21 cellular contexts compared by ENCODE assay signal in the genomic region with DNA sequence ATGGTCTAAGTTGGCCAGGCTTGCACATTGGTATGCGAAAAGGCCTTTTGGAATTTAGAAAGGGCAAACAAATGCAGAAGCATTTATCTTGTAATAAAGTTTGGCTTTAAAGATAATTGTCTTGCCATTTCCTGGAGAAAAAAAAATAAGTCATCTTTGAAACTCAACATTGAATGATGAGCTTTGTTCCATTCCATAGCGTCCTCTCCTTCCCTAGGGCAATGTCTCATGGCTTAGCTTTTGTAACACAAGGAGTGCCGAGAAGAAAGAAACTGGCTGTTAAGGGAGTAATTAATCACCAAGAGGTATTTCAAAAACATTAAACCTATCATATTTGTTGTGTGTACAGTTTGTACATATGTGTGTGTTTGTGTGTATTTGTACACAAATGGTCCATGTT.
A peak's percentile ranks its signal among the peaks of the same experiment; 100 is the strongest.
DNase-seq lines count a peak whose midpoint lies in the region; ATAC-seq, FAIRE-seq and TF ChIP-seq lines count a peak whose summit lies in the region.
"Had no signal": no experiment of that assay in that cellular context is flagged by ENCODE, and none has a peak within 500 bp of the region (broad histone marks: within the 10 kb centered on the region; RNA-seq: fewer than 3 reads in every experiment).

No MANE protein-coding gene starts in this region.

- peaks cover 12% of the 10 kb centered on the region for H3K4me1 Mint-ChIP-seq in memory B cell
- H3K4me1 Mint-ChIP-seq in stimulated activated memory B cell treated with anti-CD40 and anti-IgM and Interleukin-4, amounts not matched to agents 10 μg/mL and 1 μg/mL and 100 μg/mL, for 72 hours: peaks cover 24% of the 10 kb centered on the region
- H3K4me1 Mint-ChIP-seq in immature natural killer cell: no peaks in the 10 kb centered on the region
- H3K4me1 Mint-ChIP-seq: CD4-positive, CD25-positive, alpha-beta regulatory T cell had no signal

- no peak for TF ChIP-seq POLR2A in GM12878 (IDR thresholded peaks at IDR 0.05; ENCODE audit: low read depth, low read length)

- no peaks in the 10 kb centered on the region for H3K79me2 ChIP-seq in GM12878 (ENCODE audit: control insufficient read depth, insufficient read depth, low read length)

- WGBS in GM12878 (ENCODE audit: insufficient coverage, insufficient replicate concordance, low lambda C conversion rate, missing lambda C conversion rate): 92% methylated on average over 3 of the region's 3 CpGs

- SMC1A ChIA-PET in GM12878 (lab: Charles Lee; ENCODE audit: uncharacterized antibody, unreplicated experiment): interaction anchor here (0.7 kb wide), 1 partner anchor 42 kb away, joined by 4 read pairs; no protein-coding TSS in a partner anchor

- CTCF ChIA-PET in GM12878 (lab: Yijun Ruan, JAX): no interaction called here

- H3K9me3 Mint-ChIP-seq in memory B cell (peaks cover 5% of the 10 kb centered on the region), immature natural killer cell (peaks cover 0 to 3% (median 0%) of the 10 kb centered on the region in 6 donors)
- peaks cover 14% of the 10 kb centered on the region for H3K9me3 Mint-ChIP-seq in stimulated activated memory B cell treated with anti-CD40 and anti-IgM and Interleukin-4, amounts not matched to agents 10 μg/mL and 1 μg/mL and 100 μg/mL, for 72 hours

- POLR2A ChIA-PET in GM12878 (lab: Charles Lee): no interaction called here

- peak overlapping the region; percentile 44; the same call in 1 of the 2 replicates for H3K27ac ChIP-seq in GM12878 (ENCODE audit: control insufficient read depth, insufficient read depth)
- H3K27ac ChIP-seq: BLaER1, C4-2B, GM23248 had no signal

- peaks cover 17% of the 10 kb centered on the region for H3K4me1 ChIP-seq in GM12878 (ENCODE audit: control insufficient read depth, insufficient read depth, low read length)
- H3K4me1 ChIP-seq: BLaER1 had no signal

- TF ChIP-seq RAD21 in GM12878 (IDR thresholded peaks at IDR 0.05; ENCODE audit: insufficient read depth, low read depth, low read length): no peak

- no peak overlapping the region for H3K9ac ChIP-seq in GM12878 (ENCODE audit: control insufficient read depth, insufficient read depth, low read length)
- H3K9ac ChIP-seq: BLaER1, GM23248 had no signal

- no peak overlapping the region for H2AFZ ChIP-seq in GM12878 (ENCODE audit: control insufficient read depth, low read depth, low read length)
- H2AFZ ChIP-seq: GM23248 had no signal

- TF ChIP-seq CTCF in GM12878 (IDR thresholded peaks at IDR 0.05 in 2 of 3, conservative IDR thresholded peaks at IDR 0.05 in 1 of 3; ENCODE audit: control insufficient read depth in 2 of 3, extremely low read depth in 1 of 3, insufficient read depth in 1 of 3, low read depth in 3 of 3, low read length in 3 of 3): no peak
- no peak for TF ChIP-seq CTCF in GM13976 (IDR thresholded peaks at IDR 0.05; ENCODE audit: borderline replicate concordance, control extremely low read depth, extremely low read depth, insufficient read depth, missing control alignments)

- peak overlapping the region; percentile 77 for H3K27ac Mint-ChIP-seq in memory B cell
- H3K27ac Mint-ChIP-seq in stimulated activated memory B cell treated with anti-CD40 and anti-IgM and Interleukin-4, amounts not matched to agents 10 μg/mL and 1 μg/mL and 100 μg/mL, for 72 hours: peak overlapping the region; percentile 58
- no peak overlapping the region for H3K27ac Mint-ChIP-seq in immature natural killer cell
- H3K27ac Mint-ChIP-seq: CD4-positive, CD25-positive, alpha-beta regulatory T cell; CD8-positive, alpha-beta T cell had no signal

- H3K4me2 ChIP-seq in GM12878 (ENCODE audit: control insufficient read depth, insufficient read depth): peak overlapping the region; percentile 7; the same call in 1 of the 2 replicates
- H3K4me2 ChIP-seq: BLaER1 had no signal

- H3K4me3 Mint-ChIP-seq in memory B cell (no peak overlapping the region), immature natural killer cell (no peak overlapping the region)
- H3K4me3 Mint-ChIP-seq in stimulated activated memory B cell treated with anti-CD40 and anti-IgM and Interleukin-4, amounts not matched to agents 10 μg/mL and 1 μg/mL and 100 μg/mL, for 72 hours: no peak overlapping the region
- H3K4me3 Mint-ChIP-seq: B cell; CD4-positive, CD25-positive, alpha-beta regulatory T cell; CD8-positive, alpha-beta T cell had no signal

- BruUV-seq in GM12878 (replicated peaks; lab: Mats Ljungman, UMichigan): no TSS peak

- DNase-seq in EH (ENCODE audit: low read depth): peak; percentile 2
- no peak for DNase-seq in GM12878 (ENCODE audit: low read depth, low spot score)
- no peak for DNase-seq in memory B cell (ENCODE audit: low spot score in 2 of 2)
- no peak for DNase-seq in immature natural killer cell
- DNase-seq in GM13976 (ENCODE audit: low spot score): no peak
- no peak for DNase-seq in activated CD8-positive, alpha-beta memory T cell treated with anti-CD3 and anti-CD28 coated beads, Interleukin-2, amount 50 U/mL, for 4 hours
- no peak for DNase-seq in SIG-M5 treated with dmso at 0.1 percent for 504 hours (lab: John Stamatoyannopoulos, UW; ENCODE audit: unreplicated experiment)
- DNase-seq: CD4-positive, CD25-positive, alpha-beta regulatory T cell; CD8-positive, alpha-beta T cell; DMS 273 treated with DMSO at 0.1 percent for 48 hours; DMS79; GF-D8; GM23248; H7; HCEC 1CT had no signal

- no peak for TF ChIP-seq EP300 in GM12878 (IDR thresholded peaks at IDR 0.05; ENCODE audit: borderline replicate concordance in 1 of 2, control insufficient read depth in 1 of 2, low read depth in 2 of 2, low read length in 2 of 2)

- RAD21 ChIA-PET in GM12878 (lab: Charles Lee; ENCODE audit: unreplicated experiment): interaction anchor here (1.3 kb wide), 1 partner anchor 24 kb away, joined by 3 read pairs; no protein-coding TSS in a partner anchor

- in situ Hi-C loops in GM12878 (cut with MboI): no loop called here
- in situ Hi-C loops in GM13976 (cut with MboI; ENCODE audit: low sequenced_read_pairs, unreplicated experiment): no loop called here

- H3K36me3 ChIP-seq in GM12878 (ENCODE audit: control insufficient read depth in 2 of 2, insufficient read depth in 2 of 2, low read length in 1 of 2): no peaks in the 10 kb centered on the region
- H3K36me3 ChIP-seq: BLaER1 had no signal

- no peaks in the 10 kb centered on the region for H3K27me3 ChIP-seq in GM12878 (replicated peaks in 1 of 2; ENCODE audit: control insufficient read depth in 2 of 2, insufficient read depth in 2 of 2, low read length in 1 of 2)
- H3K27me3 ChIP-seq: BLaER1 had no signal

- H3K27me3 Mint-ChIP-seq in memory B cell (no peaks in the 10 kb centered on the region), immature natural killer cell (ENCODE audit: low read depth in 3 of 3) (peaks cover 3 to 5% (median 4%) of the 10 kb centered on the region in 3 donors)
- H3K27me3 Mint-ChIP-seq in stimulated activated memory B cell treated with anti-CD40 and anti-IgM and Interleukin-4, amounts not matched to agents 10 μg/mL and 1 μg/mL and 100 μg/mL, for 72 hours: no peaks in the 10 kb centered on the region

- H3K36me3 Mint-ChIP-seq in memory B cell (no peaks in the 10 kb centered on the region), immature natural killer cell (no peaks in the 10 kb centered on the region)
- H3K36me3 Mint-ChIP-seq in stimulated activated memory B cell treated with anti-CD40 and anti-IgM and Interleukin-4, amounts not matched to agents 10 μg/mL and 1 μg/mL and 100 μg/mL, for 72 hours: peaks cover 6% of the 10 kb centered on the region
- H3K36me3 Mint-ChIP-seq: CD4-positive, CD25-positive, alpha-beta regulatory T cell; CD8-positive, alpha-beta T cell had no signal

- intact Hi-C loops in GM12878 (cut with micrococcal nuclease; ENCODE audit: unreplicated experiment): no loop called here

- no peaks in the 10 kb centered on the region for H4K20me1 ChIP-seq in GM12878 (ENCODE audit: control insufficient read depth, insufficient read depth)
- H4K20me1 ChIP-seq: BLaER1 had no signal

- H3K9me3 ChIP-seq in GM12878 (replicated peaks; ENCODE audit: control insufficient read depth, insufficient read depth, low read length): no peaks in the 10 kb centered on the region; the same call in 1 of the 3 replicates

- ATAC-seq in GM12878 (no peak), memory B cell (ENCODE audit: low read depth) (no peak)
- ATAC-seq in stimulated activated memory B cell treated with anti-CD40 and anti-IgM and Interleukin-4, amounts not matched to agents 10 μg/mL and 1 μg/mL and 100 μg/mL, for 72 hours: no peak
- ATAC-seq: CD8-positive, alpha-beta T cell had no signal

- FAIRE-seq in GM12878 (lab: Jason Lieb, UNC): no peak
- FAIRE-seq: D721Med, H1 had no signal

- H3K4me3 ChIP-seq in GM12878: no peak overlapping the region
- H3K4me3 ChIP-seq: BLaER1, GM23248 had no signal

TF ChIP-seq in GM12878, 131 proteins besides CTCF, POLR2A, EP300 and RAD21:
- TF ChIP-seq ZNF24 (IDR thresholded peaks at IDR 0.05) (no peak), GATAD2B (conservative IDR thresholded peaks at IDR 0.05; ENCODE audit: low read depth) (no peak), CREB1 (IDR thresholded peaks at IDR 0.05; ENCODE audit: low read depth) (no peak), TCF12 (IDR thresholded peaks at IDR 0.05; ENCODE audit: low read depth, low read length) (no peak), SUPT20H (IDR thresholded peaks at IDR 0.05; ENCODE audit: borderline replicate concordance, control insufficient read depth, low read depth, low read length) (no peak), POLR2AphosphoS5 (IDR thresholded peaks at IDR 0.05; ENCODE audit: low read length) (no peak)

Comparison
In these comparisons a context has a peak if more than half of its experiments do, and no peak if none do; other contexts are left out.
1. H3K27ac Mint-ChIP-seq: peak in memory B cell (single experiment) and stimulated activated memory B cell treated with anti-CD40 and anti-IgM and Interleukin-4, amounts not matched to agents 10 μg/mL and 1 μg/mL and 100 μg/mL, for 72 hours (single experiment); none in immature natural killer cell (0 of 6).